11 cellular contexts compared by ENCODE assay signal in the genomic region with DNA sequence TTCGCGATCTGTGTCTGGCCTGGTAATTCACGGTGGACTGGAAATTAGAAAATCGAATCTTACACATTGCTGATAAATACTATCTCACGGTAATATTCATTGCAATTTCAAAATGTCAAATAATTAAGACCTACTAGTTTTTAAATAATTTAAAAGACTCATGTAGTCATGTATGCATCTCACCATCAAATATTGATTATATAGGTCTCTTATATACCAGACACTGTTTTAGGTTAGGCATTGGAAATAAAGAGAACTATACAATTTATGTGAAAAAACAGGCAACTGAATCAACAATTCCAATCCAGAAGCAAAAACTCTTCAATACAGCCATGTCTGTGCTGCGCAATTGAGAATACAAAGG. TPM values are rescaled to one million over a fixed set of nuclear protein-coding genes. Genes with fewer than 3 reads are reported as not detected.
A peak's percentile ranks its signal among the peaks of the same experiment; 100 is the strongest.
DNase-seq lines count a peak whose midpoint lies in the region; ATAC-seq and TF ChIP-seq lines count a peak whose summit lies in the region.
"Had no signal": no experiment of that assay in that cellular context is flagged by ENCODE, and none has a peak within 500 bp of the region (broad histone marks: within the 10 kb centered on the region; RNA-seq: fewer than 3 reads in every experiment).

No MANE protein-coding gene starts in this region.

- intact Hi-C loops in testis (cut with DNase I; ENCODE audit: low total_unique reads), result loop anchor here (5.0 to 10.0 kb wide), 2 partner anchors 108 to 201 kb away; no protein-coding TSS in a partner anchor

- H3K9me3 ChIP-seq in mesenchymal stem cell (ENCODE audit: control insufficient read depth, low read length), result peaks cover 4% of the 10 kb centered on the region
- no peaks in the 10 kb centered on the region for H3K9me3 ChIP-seq in testis

- no peak overlapping the region for H3K14ac ChIP-seq in mesenchymal stem cell (ENCODE audit: low read length in 2 of 2)

- H3K36me3 Mint-ChIP-seq in activated naive CD4-positive, alpha-beta T cell treated with anti-CD3 and anti-CD28 coated beads, Interleukin-2, amount 10 ng/mL, durations not matched to agents 7 days and 5 days, result no peaks in the 10 kb centered on the region
- H3K36me3 Mint-ChIP-seq in activated naive CD8-positive, alpha-beta T cell treated with anti-CD3 and anti-CD28 coated beads for 36 hours, result no peaks in the 10 kb centered on the region

- no peak overlapping the region for H3K4ac ChIP-seq in mesenchymal stem cell (ENCODE audit: low read depth in 1 of 2, low read length in 2 of 2)

- peaks cover 26% of the 10 kb centered on the region for H3K27me3 Mint-ChIP-seq in activated naive CD4-positive, alpha-beta T cell treated with anti-CD3 and anti-CD28 coated beads, Interleukin-2, amount 10 ng/mL, durations not matched to agents 7 days and 5 days
- peaks cover 6% of the 10 kb centered on the region for H3K27me3 Mint-ChIP-seq in activated naive CD8-positive, alpha-beta T cell treated with anti-CD3 and anti-CD28 coated beads for 36 hours

- no peak overlapping the region for H3K27ac ChIP-seq in mesenchymal stem cell (ENCODE audit: low read length, poor library complexity, severe bottlenecking)
- H3K27ac ChIP-seq in testis, result no peak overlapping the region

- no peak overlapping the region for H4K91ac ChIP-seq in mesenchymal stem cell (ENCODE audit: low read length)

- no peak overlapping the region for H2BK5ac ChIP-seq in mesenchymal stem cell (ENCODE audit: low read depth, low read length, poor library complexity, severe bottlenecking)

- TF ChIP-seq CTCF in testis (IDR thresholded peaks at IDR 0.05), result no peak

- peaks cover 12 to 14% of the 10 kb centered on the region in 2 experiments for H3K27me3 ChIP-seq in mesenchymal stem cell (ENCODE audit: control insufficient read depth in 1 of 2, insufficient read depth in 1 of 2, low read length in 2 of 2)
- no peaks in the 10 kb centered on the region for H3K27me3 ChIP-seq in testis

- H3K79me1 ChIP-seq in mesenchymal stem cell (replicated peaks; ENCODE audit: low read length, poor library complexity, severe bottlenecking), result no peaks in the 10 kb centered on the region

- peak overlapping the region; percentile 68 for H3K4me3 Mint-ChIP-seq in activated naive CD4-positive, alpha-beta T cell treated with anti-CD3 and anti-CD28 coated beads, Interleukin-2, amount 10 ng/mL, durations not matched to agents 7 days and 5 days
- H3K4me3 Mint-ChIP-seq in activated naive CD8-positive, alpha-beta T cell treated with anti-CD3 and anti-CD28 coated beads for 36 hours, result peak overlapping the region; percentile 77

- no peak overlapping the region for H2BK120ac ChIP-seq in mesenchymal stem cell (ENCODE audit: low read depth, low read length)

- H3K9me3 Mint-ChIP-seq in activated naive CD4-positive, alpha-beta T cell treated with anti-CD3 and anti-CD28 coated beads, Interleukin-2, amount 10 ng/mL, durations not matched to agents 7 days and 5 days, result no peaks in the 10 kb centered on the region
- no peaks in the 10 kb centered on the region for H3K9me3 Mint-ChIP-seq in activated naive CD8-positive, alpha-beta T cell treated with anti-CD3 and anti-CD28 coated beads for 36 hours

- no peak overlapping the region for H2BK15ac ChIP-seq in mesenchymal stem cell (ENCODE audit: low read depth, poor library complexity, severe bottlenecking)

- no peak overlapping the region for H3K23ac ChIP-seq in mesenchymal stem cell (ENCODE audit: low read length in 2 of 2)

- H3K36me3 ChIP-seq in mesenchymal stem cell (ENCODE audit: control insufficient read depth in 1 of 2, insufficient read depth in 2 of 2, low read depth in 1 of 2, low read length in 2 of 2), result no peaks in the 10 kb centered on the region
- no peaks in the 10 kb centered on the region for H3K36me3 ChIP-seq in testis (ENCODE audit: low read depth, missing control alignments)

- no peak overlapping the region for H4K8ac ChIP-seq in mesenchymal stem cell (ENCODE audit: low read length)

- no peak overlapping the region for H3K9ac ChIP-seq in mesenchymal stem cell (ENCODE audit: low read length)

- no peak overlapping the region for H2AFZ ChIP-seq in mesenchymal stem cell (ENCODE audit: low read depth, low read length)

- H3K27ac Mint-ChIP-seq in activated naive CD4-positive, alpha-beta T cell treated with anti-CD3 and anti-CD28 coated beads, Interleukin-2, amount 10 ng/mL, durations not matched to agents 7 days and 5 days, result no peak overlapping the region
- H3K27ac Mint-ChIP-seq in activated naive CD8-positive, alpha-beta T cell treated with anti-CD3 and anti-CD28 coated beads for 36 hours, result no peak overlapping the region

- ATAC-seq in HG03175 (IDR thresholded peaks at IDR 0.05; ENCODE audit: unreplicated experiment) (no peak), GM19035 (IDR thresholded peaks at IDR 0.05; ENCODE audit: unreplicated experiment) (no peak)

- H2BK12ac ChIP-seq in mesenchymal stem cell (ENCODE audit: low read length in 2 of 2), result no peak overlapping the region

- TF ChIP-seq POLR2A in testis (IDR thresholded peaks at IDR 0.05), result no peak

- CTCF ChIA-PET in activated naive CD4-positive, alpha-beta T cell treated with anti-CD3 and anti-CD28 coated beads, Interleukin-2, amount 10 ng/mL, durations not matched to agents 7 days and 5 days (lab: Charles Lee), result interaction anchor here (0.8 to 3.9 kb wide), 6 partner anchors 72 to 216 kb away, joined by 3 to 30 read pairs (median 7); no protein-coding TSS in a partner anchor

- peak overlapping the region; percentile 78 for H3K4me2 ChIP-seq in mesenchymal stem cell (ENCODE audit: low read length, poor library complexity, severe bottlenecking)

- peaks cover 8% of the 10 kb centered on the region for H3K4me1 Mint-ChIP-seq in activated naive CD4-positive, alpha-beta T cell treated with anti-CD3 and anti-CD28 coated beads, Interleukin-2, amount 10 ng/mL, durations not matched to agents 7 days and 5 days
- H3K4me1 Mint-ChIP-seq in activated naive CD8-positive, alpha-beta T cell treated with anti-CD3 and anti-CD28 coated beads for 36 hours, result peaks cover 6% of the 10 kb centered on the region

- H3K4me3 ChIP-seq in mesenchymal stem cell (ENCODE audit: insufficient read depth in 1 of 2, low read depth in 1 of 2, low read length in 2 of 2), result peak overlapping the region in 1 of 2 experiments; percentile 81
- H3K4me3 ChIP-seq in testis, result peak overlapping the region; percentile 44 to 50

- H3K4me1 ChIP-seq in mesenchymal stem cell (ENCODE audit: control insufficient read depth, insufficient read depth, low read depth, low read length) (no peaks in the 10 kb centered on the region), testis (peaks cover 6% of the 10 kb centered on the region)

- H2AK5ac ChIP-seq in mesenchymal stem cell (ENCODE audit: low read length, severe bottlenecking), result no peak overlapping the region

- WGBS in mesenchymal stem cell, result 100% methylated on average over 1 of the region's 6 CpGs
- WGBS in testis, 2 donors, result 12 to 14% methylated on average over 6 of the region's 6 CpGs

- DNase-seq in activated naive CD4-positive, alpha-beta T cell treated with anti-CD3 and anti-CD28 coated beads, Interleukin-2, amount 10 ng/mL, durations not matched to agents 7 days and 5 days, result no peak
- no peak for DNase-seq in activated naive CD4-positive, alpha-beta T cell (lab: John Stamatoyannopoulos, UW)
- DNase-seq in activated naive CD8-positive, alpha-beta T cell treated with anti-CD3 and anti-CD28 coated beads for 36 hours, result no peak
- DNase-seq in mesenchymal stem cell, result no peak
- DNase-seq in testis, result no peak
- DNase-seq in GF-D8 (lab: John Stamatoyannopoulos, UW), result no peak
- DNase-seq: NCI-H1417 treated with DMSO at 0.1 percent for 48 hours had no signal

- no peak overlapping the region for H3K18ac ChIP-seq in mesenchymal stem cell (ENCODE audit: low read depth in 1 of 2, low read length in 2 of 2)

RNA-seq across cellular contexts. Expression of a gene that starts 7.5 kb away (rescaled TPM):
- total RNA-seq in activated naive CD8-positive, alpha-beta T cell treated with anti-CD3 and anti-CD28 coated beads for 36 hours, result not detected
- polyA plus RNA-seq in mesenchymal stem cell (2013, experiment 1 of 2), result not detected
- not detected for polyA plus RNA-seq in mesenchymal stem cell (2013, experiment 2 of 2)
- under 1 TPM; 0.08 to 0.37 TPM for total RNA-seq in testis
- 0.18 TPM for polyA plus RNA-seq in testis (ENCODE audit: insufficient read depth, low read depth, low replicate concordance)
- total RNA-seq: activated CD8-positive, alpha-beta memory T cell treated with anti-CD3 and anti-CD28 coated beads for 36 hours; dermis microvascular lymphatic vessel endothelial cell had no signal

RNA-seq across cellular contexts. Expression of a gene that starts 41.5 kb away (rescaled TPM):
- not detected for total RNA-seq in activated naive CD8-positive, alpha-beta T cell treated with anti-CD3 and anti-CD28 coated beads for 36 hours
- not detected for polyA plus RNA-seq in mesenchymal stem cell (2013, experiment 1 of 2)
- polyA plus RNA-seq in mesenchymal stem cell (2013, experiment 2 of 2), result not detected
- total RNA-seq in testis, result not detected
- polyA plus RNA-seq in testis (ENCODE audit: insufficient read depth, low read depth, low replicate concordance), result not detected
- total RNA-seq: activated CD8-positive, alpha-beta memory T cell treated with anti-CD3 and anti-CD28 coated beads for 36 hours; dermis microvascular lymphatic vessel endothelial cell had no signal
